Comparison of ENCODE assay signal across 23 cellular contexts in genomic region chr14:72311116-72311515, GRCh38.
"Had no signal": no experiment of that assay in that cellular context is flagged by ENCODE, and none has a peak within 500 bp of the region (broad histone marks: within the 10 kb centered on the region; RNA-seq: fewer than 3 reads in every experiment).

No MANE protein-coding gene starts in this region.

- H3K4me3 ChIP-seq: dorsolateral prefrontal cortex, esophagus squamous epithelium, gastroesophageal sphincter, left lung, lower lobe of right lung, prostate gland, sigmoid colon, skin epidermis, stomach, thoracic aorta had no signal

- ATAC-seq: gastroesophageal sphincter; left lung; lower lobe of right lung; natural killer cell treated with Interleukin-12 subunit alpha and Interleukin-12 subunit beta and Interleukin-15 and Interleukin-18, amount 100 ng/mL, for 72 hours had no signal

- H2AFZ ChIP-seq: parathyroid adenoma had no signal

- H3K4me1 ChIP-seq: esophagus squamous epithelium, left lung, lower lobe of right lung, parathyroid adenoma, prostate gland had no signal

- H3K36me3 ChIP-seq: esophagus squamous epithelium, gastroesophageal sphincter, left lung, lower lobe of right lung, prostate gland, sigmoid colon, stomach, thoracic aorta had no signal

- H3K36me3 Mint-ChIP-seq: memory B cell, type B pancreatic cell had no signal

- H3K27ac Mint-ChIP-seq: memory B cell; natural killer cell treated with Interleukin-12 subunit alpha and Interleukin-12 subunit beta and Interleukin-15 and Interleukin-18, amount 100 ng/mL, for 72 hours had no signal

- H3K9me3 ChIP-seq: lower lobe of right lung, prostate gland, sigmoid colon had no signal

- H3K4me3 Mint-ChIP-seq: central memory CD8-positive, alpha-beta T cell; memory B cell; natural killer cell treated with Interleukin-12 subunit alpha and Interleukin-12 subunit beta and Interleukin-15 and Interleukin-18, amount 100 ng/mL, for 72 hours; type B pancreatic cell had no signal

- DNase-seq: cortex of kidney; dorsolateral prefrontal cortex; effector CD8-positive, alpha-beta T cell; esophagus squamous epithelium; foreskin fibroblast; kidney glomerular epithelial cell; left lung; lower lobe of right lung; midbrain; retina; sigmoid colon; stimulated activated naive CD4-positive, alpha-beta T cell; stomach; substantia nigra had no signal

- H3K9ac ChIP-seq: parathyroid adenoma had no signal

- H3K4me1 Mint-ChIP-seq: central memory CD8-positive, alpha-beta T cell; memory B cell had no signal

- H3K27me3 Mint-ChIP-seq: type B pancreatic cell had no signal

- H3K79me2 ChIP-seq: parathyroid adenoma had no signal

- H3K27me3 ChIP-seq: esophagus squamous epithelium, gastroesophageal sphincter, left lung, sigmoid colon, stomach had no signal
